ENCODE assay signal across 8 cellular contexts in the genomic region with DNA sequence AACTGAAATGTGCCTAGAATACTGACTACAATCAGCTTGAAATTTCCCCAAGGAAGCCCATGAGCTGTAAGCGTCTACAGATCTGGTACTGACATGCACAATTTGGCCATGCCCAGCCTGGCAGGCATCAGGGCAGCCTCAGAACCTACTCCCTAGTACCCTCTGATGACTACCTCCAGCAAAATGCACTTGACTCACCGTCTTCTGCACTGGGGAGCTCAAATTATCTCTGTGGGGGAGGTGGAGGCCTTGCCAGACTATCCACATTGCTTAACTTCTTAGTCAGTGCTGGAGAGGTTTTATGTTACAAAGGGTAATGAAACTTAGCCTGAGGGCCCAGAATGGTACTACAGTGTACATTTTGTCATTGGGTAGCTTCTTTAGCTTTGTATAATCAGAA.
DNase-seq lines count a peak whose midpoint lies in the region; ATAC-seq and TF ChIP-seq lines count a peak whose summit lies in the region.

No MANE protein-coding gene starts in this region.

- no peak overlapping the region for H3K4me3 Mint-ChIP-seq in activated naive CD8-positive, alpha-beta T cell treated with anti-CD3 and anti-CD28 coated beads, Interleukin-2, amount 50 U/mL, for 24 hours
- H3K4me3 Mint-ChIP-seq in activated naive CD8-positive, alpha-beta T cell treated with anti-CD3 and anti-CD28 coated beads for 36 hours = no peak overlapping the region

- peak overlapping the region; percentile 57; the same call in 1 of the 2 replicates for H2AFZ ChIP-seq in SK-N-SH (ENCODE audit: low read depth)

- no peak overlapping the region for H3K9ac ChIP-seq in SK-N-SH

- TF ChIP-seq EP300 in SK-N-SH (IDR thresholded peaks at IDR 0.05; ENCODE audit: borderline replicate concordance in 1 of 2, low read depth in 1 of 2, low read length in 1 of 2) = peak in 1 of 2 experiments; percentile 93; a peak in 2 of 4 replicates

- peak overlapping the region; percentile 55; the same call in 1 of the 2 replicates for H3K4me2 ChIP-seq in SK-N-SH

- no peaks in the 10 kb centered on the region for H3K27me3 Mint-ChIP-seq in activated naive CD8-positive, alpha-beta T cell treated with anti-CD3 and anti-CD28 coated beads, Interleukin-2, amount 50 U/mL, for 24 hours
- peaks cover 4% of the 10 kb centered on the region for H3K27me3 Mint-ChIP-seq in activated naive CD8-positive, alpha-beta T cell treated with anti-CD3 and anti-CD28 coated beads for 36 hours

- DNase-seq in activated naive CD8-positive, alpha-beta T cell treated with anti-CD3 and anti-CD28 coated beads, Interleukin-2, amount 50 U/mL, for 24 hours = no peak
- DNase-seq in activated naive CD8-positive, alpha-beta T cell treated with anti-CD3 and anti-CD28 coated beads for 36 hours = no peak
- DNase-seq in SK-N-SH (no peak), right cardiac atrium (peak in 2 of 3 donors; percentile 60 to 65), aorta (peak in 1 of 2 donors; percentile 55), DMS153 (lab: John Stamatoyannopoulos, UW) (no peak)

- H3F3A ChIP-seq in SK-N-SH (replicated peaks; ENCODE audit: insufficient read depth) = no peaks in the 10 kb centered on the region

- no peak for TF ChIP-seq RAD21 in SK-N-SH (IDR thresholded peaks at IDR 0.05; ENCODE audit: low read length)

- H3K4me3 ChIP-seq in SK-N-SH (ENCODE audit: low read depth in 2 of 2, low read length in 1 of 2) = no peak overlapping the region
- no peak overlapping the region for H3K4me3 ChIP-seq in right cardiac atrium (ENCODE audit: low read length)
- no peak overlapping the region for H3K4me3 ChIP-seq in aorta (ENCODE audit: low read length in 2 of 2)

- no peaks in the 10 kb centered on the region for H3K9me2 ChIP-seq in SK-N-SH

- intact Hi-C loops in right cardiac atrium (cut with DNase I) = no loop called here
- intact Hi-C loops in aorta (cut with DNase I) = no loop called here

- POLR2A ChIA-PET in SK-N-SH (lab: Yijun Ruan, JAX) = no interaction called here

- H3K9me3 ChIP-seq in SK-N-SH = no peaks in the 10 kb centered on the region
- no peaks in the 10 kb centered on the region for H3K9me3 ChIP-seq in right cardiac atrium (ENCODE audit: control insufficient read depth, low read length)
- no peaks in the 10 kb centered on the region for H3K9me3 ChIP-seq in aorta (ENCODE audit: control insufficient read depth, low read length)

- CTCF ChIA-PET in SK-N-SH (lab: Yijun Ruan, JAX) = interaction anchor here (1.5 kb wide), 1 partner anchor 14 kb away, joined by 3 read pairs; no protein-coding TSS in a partner anchor

- no peak for TF ChIP-seq CTCF in SK-N-SH (IDR thresholded peaks at IDR 0.05)

- peak; percentile 24 for ATAC-seq in activated naive CD8-positive, alpha-beta T cell treated with anti-CD3 and anti-CD28 coated beads, Interleukin-2, amount 50 U/mL, for 24 hours
- ATAC-seq in right cardiac atrium (peak; percentile 81 to 89), aorta (ENCODE audit: low FRiP score) (peak; percentile 56), HG02870 (IDR thresholded peaks at IDR 0.05; ENCODE audit: unreplicated experiment) (no peak), GM18870 (IDR thresholded peaks at IDR 0.05; ENCODE audit: unreplicated experiment) (no peak)

- no peaks in the 10 kb centered on the region for H3K36me3 Mint-ChIP-seq in activated naive CD8-positive, alpha-beta T cell treated with anti-CD3 and anti-CD28 coated beads, Interleukin-2, amount 50 U/mL, for 24 hours (ENCODE audit: low read depth)
- no peaks in the 10 kb centered on the region for H3K36me3 Mint-ChIP-seq in activated naive CD8-positive, alpha-beta T cell treated with anti-CD3 and anti-CD28 coated beads for 36 hours

- H3K27ac ChIP-seq in SK-N-SH (ENCODE audit: low read depth in 2 of 2, low read length in 1 of 2) = peak overlapping the region in 1 of 2 experiments; percentile 73; a peak in 2 of 4 replicates
- H3K27ac ChIP-seq in right cardiac atrium (ENCODE audit: low read length) = no peak overlapping the region
- no peak overlapping the region for H3K27ac ChIP-seq in aorta (ENCODE audit: low read depth in 1 of 2, low read length in 2 of 2)

- H3K27me3 ChIP-seq in SK-N-SH (ENCODE audit: insufficient read depth) = no peaks in the 10 kb centered on the region
- H3K27me3 ChIP-seq in right cardiac atrium (ENCODE audit: control insufficient read depth, insufficient read depth) = no peaks in the 10 kb centered on the region
- H3K27me3 ChIP-seq in aorta (ENCODE audit: control insufficient read depth in 1 of 2, insufficient read depth in 2 of 2, low read length in 1 of 2) = no peaks in the 10 kb centered on the region

- H3K27ac Mint-ChIP-seq in activated naive CD8-positive, alpha-beta T cell treated with anti-CD3 and anti-CD28 coated beads, Interleukin-2, amount 50 U/mL, for 24 hours = no peak overlapping the region
- no peak overlapping the region for H3K27ac Mint-ChIP-seq in activated naive CD8-positive, alpha-beta T cell treated with anti-CD3 and anti-CD28 coated beads for 36 hours

- no peaks in the 10 kb centered on the region for H3K79me2 ChIP-seq in SK-N-SH (ENCODE audit: insufficient read depth)

- peaks cover 3% of the 10 kb centered on the region for H3K9me3 Mint-ChIP-seq in activated naive CD8-positive, alpha-beta T cell treated with anti-CD3 and anti-CD28 coated beads, Interleukin-2, amount 50 U/mL, for 24 hours
- no peaks in the 10 kb centered on the region for H3K9me3 Mint-ChIP-seq in activated naive CD8-positive, alpha-beta T cell treated with anti-CD3 and anti-CD28 coated beads for 36 hours

- no peaks in the 10 kb centered on the region for H4K20me1 ChIP-seq in SK-N-SH (ENCODE audit: insufficient read depth)

- 6% methylated on average over 2 of the region's 2 CpGs for WGBS in SK-N-SH (ENCODE audit: low lambda C conversion rate)
- WGBS in right cardiac atrium = 55% methylated on average over 2 of the region's 2 CpGs
- WGBS in aorta, 2 donors = 54 to 56% methylated on average over 2 of the region's 2 CpGs

- no peaks in the 10 kb centered on the region for H3K36me3 ChIP-seq in SK-N-SH (replicated peaks in 1 of 2; ENCODE audit: control insufficient read depth in 1 of 2, insufficient read depth in 2 of 2, low read length in 1 of 2)
- H3K36me3 ChIP-seq in aorta (ENCODE audit: control insufficient read depth in 1 of 2, insufficient read depth in 2 of 2, low read length in 1 of 2) = no peaks in the 10 kb centered on the region

- no peaks in the 10 kb centered on the region for H3K4me1 Mint-ChIP-seq in activated naive CD8-positive, alpha-beta T cell treated with anti-CD3 and anti-CD28 coated beads, Interleukin-2, amount 50 U/mL, for 24 hours
- peaks cover 2% of the 10 kb centered on the region for H3K4me1 Mint-ChIP-seq in activated naive CD8-positive, alpha-beta T cell treated with anti-CD3 and anti-CD28 coated beads for 36 hours

- H3K4me1 ChIP-seq in SK-N-SH (ENCODE audit: control insufficient read depth in 1 of 2, insufficient read depth in 2 of 2, low read depth in 1 of 2, low read length in 1 of 2) (peaks cover 0 to 24% of the 10 kb centered on the region in 2 experiments; a peak in 2 of 4 replicates), right cardiac atrium (ENCODE audit: control insufficient read depth, insufficient read depth, low read length) (no peaks in the 10 kb centered on the region), aorta (ENCODE audit: control insufficient read depth in 1 of 2, insufficient read depth in 2 of 2, low read length in 2 of 2) (no peaks in the 10 kb centered on the region)

TF ChIP-seq in SK-N-SH, 30 proteins besides CTCF, POLR2A, EP300 and RAD21 (continues in another document):
- peak; percentile 89 for TF ChIP-seq TCF12 (IDR thresholded peaks at IDR 0.05)
- TF ChIP-seq SIN3A (IDR thresholded peaks at IDR 0.05; ENCODE audit: borderline replicate concordance, low read depth, low read length) = peak; percentile 49; the same call in 1 of the 2 replicates
- TF ChIP-seq, protein P1, sequence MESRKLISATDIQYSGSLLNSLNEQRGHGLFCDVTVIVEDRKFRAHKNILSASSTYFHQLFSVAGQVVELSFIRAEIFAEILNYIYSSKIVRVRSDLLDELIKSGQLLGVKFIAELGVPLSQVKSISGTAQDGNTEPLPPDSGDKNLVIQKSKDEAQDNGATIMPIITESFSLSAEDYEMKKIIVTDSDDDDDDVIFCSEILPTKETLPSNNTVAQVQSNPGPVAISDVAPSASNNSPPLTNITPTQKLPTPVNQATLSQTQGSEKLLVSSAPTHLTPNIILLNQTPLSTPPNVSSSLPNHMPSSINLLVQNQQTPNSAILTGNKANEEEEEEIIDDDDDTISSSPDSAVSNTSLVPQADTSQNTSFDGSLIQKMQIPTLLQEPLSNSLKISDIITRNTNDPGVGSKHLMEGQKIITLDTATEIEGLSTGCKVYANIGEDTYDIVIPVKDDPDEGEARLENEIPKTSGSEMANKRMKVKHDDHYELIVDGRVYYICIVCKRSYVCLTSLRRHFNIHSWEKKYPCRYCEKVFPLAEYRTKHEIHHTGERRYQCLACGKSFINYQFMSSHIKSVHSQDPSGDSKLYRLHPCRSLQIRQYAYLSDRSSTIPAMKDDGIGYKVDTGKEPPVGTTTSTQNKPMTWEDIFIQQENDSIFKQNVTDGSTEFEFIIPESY (IDR thresholded peaks at IDR 0.05; ENCODE audit: borderline replicate concordance, low read depth) = peak; percentile 69; the same call in 1 of the 2 replicates
- TF ChIP-seq REST (IDR thresholded peaks at IDR 0.05; ENCODE audit: low read depth, low read length) = peak; percentile 75; the same call in 1 of the 2 replicates

Comparison
In these comparisons a context has a peak if more than half of its experiments do, and no peak if none do; other contexts are left out.
1. ATAC-seq: peak in activated naive CD8-positive, alpha-beta T cell treated with anti-CD3 and anti-CD28 coated beads, Interleukin-2, amount 50 U/mL, for 24 hours (single experiment), right cardiac atrium (2 of 2) and aorta (single experiment); none in HG02870 (single experiment) and GM18870 (single experiment).
2. DNase-seq: peak in right cardiac atrium (2 of 3); none in activated naive CD8-positive, alpha-beta T cell treated with anti-CD3 and anti-CD28 coated beads, Interleukin-2, amount 50 U/mL, for 24 hours (single experiment), activated naive CD8-positive, alpha-beta T cell treated with anti-CD3 and anti-CD28 coated beads for 36 hours (single experiment), SK-N-SH (single experiment) and DMS153 (single experiment).